ENCODE assay signal across 16 cellular contexts in the genomic region with DNA sequence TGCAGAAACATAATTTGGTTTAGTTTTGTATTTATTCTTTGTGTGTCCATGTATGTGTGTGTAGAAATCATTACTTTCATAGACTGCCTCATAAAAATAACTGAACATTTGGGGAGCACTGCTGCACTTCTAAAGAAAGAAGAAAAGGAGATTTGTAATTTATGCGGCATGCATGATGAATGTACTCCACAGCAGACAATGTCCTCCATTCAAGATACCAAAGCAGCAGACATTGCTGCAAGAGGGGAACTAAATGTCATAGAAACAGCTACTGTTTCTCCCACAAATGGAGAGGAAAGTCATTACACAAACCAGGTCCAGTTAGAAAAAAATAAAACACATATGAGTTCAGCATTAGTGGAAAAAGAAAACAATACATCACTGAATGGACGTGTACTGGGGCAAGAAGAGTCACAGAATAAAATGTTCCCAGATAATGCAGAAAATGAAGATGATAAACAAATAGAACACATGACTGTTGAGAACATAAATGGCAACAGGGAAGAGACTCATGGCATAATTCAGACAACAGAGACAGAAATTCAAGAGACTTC. TPM values are rescaled to one million over a fixed set of nuclear protein-coding genes. Genes with fewer than 3 reads are reported as not detected.
DNase-seq lines count a peak whose midpoint lies in the region; ATAC-seq and TF ChIP-seq lines count a peak whose summit lies in the region.
"Had no signal": no experiment of that assay in that cellular context is flagged by ENCODE, and none has a peak within 500 bp of the region (broad histone marks: within the 10 kb centered on the region; RNA-seq: fewer than 3 reads in every experiment).

No MANE protein-coding gene starts in this region.

- H3K4me1 Mint-ChIP-seq in activated CD4-positive, alpha-beta T cell treated with anti-CD3 and anti-CD28 coated beads, Interleukin-2, amount 10 ng/mL, durations not matched to agents 24 days and 14 days = peaks cover 76% of the 10 kb centered on the region
- H3K4me1 Mint-ChIP-seq in T-cell = peaks cover 17 to 68% (median 61%) of the 10 kb centered on the region in 3 donors

- POLR2A ChIA-PET in T-cell (lab: Charles Lee) = no interaction called here
- POLR2A ChIA-PET in HEK293T (lab: Yijun Ruan, JAX) = no interaction called here

- intact Hi-C loops in activated CD4-positive, alpha-beta T cell treated with anti-CD3 and anti-CD28 coated beads, Interleukin-2, amount 10 ng/mL, durations not matched to agents 24 days and 14 days (cut with micrococcal nuclease) = loop anchor here (10.0 kb wide), 1 partner anchor 309 kb away; no protein-coding TSS in a partner anchor

- peaks cover 9% of the 10 kb centered on the region for H3K9me3 Mint-ChIP-seq in activated CD4-positive, alpha-beta T cell treated with anti-CD3 and anti-CD28 coated beads, Interleukin-2, amount 10 ng/mL, durations not matched to agents 24 days and 14 days
- H3K9me3 Mint-ChIP-seq in T-cell = peaks cover 0 to 3% (median 0%) of the 10 kb centered on the region in 3 donors

- DNase-seq in activated CD4-positive, alpha-beta T cell treated with anti-CD3 and anti-CD28 coated beads, Interleukin-2, amount 10 ng/mL, durations not matched to agents 24 days and 14 days = no peak
- no peak for DNase-seq in activated CD4-positive, alpha-beta T cell treated with anti-CD3 and anti-CD28 coated beads, Interleukin-2, amount 50 U/mL, for 48 hours
- DNase-seq in T-cell = no peak
- peak; percentile 53 for DNase-seq in epithelial cell of esophagus (ENCODE audit: low read depth)
- DNase-seq in pons (ENCODE audit: low spot score) = peak; percentile 95
- no peak for DNase-seq in HEK293T (ENCODE audit: extremely low spot score)
- DNase-seq in cortex of kidney (lab: John Stamatoyannopoulos, UW) = no peak
- DNase-seq: activated CD4-positive, alpha-beta T cell treated with anti-CD3 and anti-CD28 coated beads for 4 hours; H7; NCI-H1092; NCI-H774; small intestine; upper lobe of left lung had no signal

- ATAC-seq in T-cell (replicated peaks in 1 of 4) = no peak
- no peak for ATAC-seq in GM18498 (IDR thresholded peaks at IDR 0.05; ENCODE audit: unreplicated experiment)

- no peak overlapping the region for H3K4me3 ChIP-seq in epithelial cell of esophagus (ENCODE audit: low read length)
- H3K4me3 ChIP-seq: SJSA1 had no signal

- H3K36me3 Mint-ChIP-seq in activated CD4-positive, alpha-beta T cell treated with anti-CD3 and anti-CD28 coated beads, Interleukin-2, amount 10 ng/mL, durations not matched to agents 24 days and 14 days (ENCODE audit: low read depth) = peaks cover 8% of the 10 kb centered on the region
- H3K36me3 Mint-ChIP-seq in T-cell = no peaks in the 10 kb centered on the region

- H3K27ac Mint-ChIP-seq in activated CD4-positive, alpha-beta T cell treated with anti-CD3 and anti-CD28 coated beads, Interleukin-2, amount 10 ng/mL, durations not matched to agents 24 days and 14 days = peak overlapping the region; percentile 78
- peak overlapping the region; percentile 80 to 94 for H3K27ac Mint-ChIP-seq in T-cell
- H3K27ac Mint-ChIP-seq: progenitor cell of endocrine pancreas had no signal

- TF ChIP-seq CTCF in epithelial cell of esophagus (IDR thresholded peaks at IDR 0.05; ENCODE audit: insufficient read depth, low read depth, low read length, missing control alignments) = no peak

- CTCF ChIA-PET in T-cell (lab: Charles Lee) (no interaction called here), HEK293T (lab: Yijun Ruan, JAX) (no interaction called here)

- no peaks in the 10 kb centered on the region for H3K27me3 Mint-ChIP-seq in activated CD4-positive, alpha-beta T cell treated with anti-CD3 and anti-CD28 coated beads, Interleukin-2, amount 10 ng/mL, durations not matched to agents 24 days and 14 days
- no peaks in the 10 kb centered on the region for H3K27me3 Mint-ChIP-seq in T-cell
- H3K27me3 Mint-ChIP-seq: progenitor cell of endocrine pancreas had no signal

- no peak overlapping the region for H3K4me3 Mint-ChIP-seq in activated CD4-positive, alpha-beta T cell treated with anti-CD3 and anti-CD28 coated beads, Interleukin-2, amount 10 ng/mL, durations not matched to agents 24 days and 14 days
- H3K4me3 Mint-ChIP-seq in T-cell = peak overlapping the region in 2 of 3 donors; percentile 29 to 71

TF ChIP-seq in HEK293T, 16 proteins besides CTCF, POLR2A, EP300 and RAD21:
- no peak for TF ChIP-seq FOXK2 (IDR thresholded peaks at IDR 0.05)
- no peak for TF ChIP-seq LEF1 (IDR thresholded peaks at IDR 0.05; ENCODE audit: borderline replicate concordance)
- no peak for TF ChIP-seq BHLHE40 (IDR thresholded peaks at IDR 0.05; ENCODE audit: borderline replicate concordance)
- TF ChIP-seq FOXM1 (IDR thresholded peaks at IDR 0.05; ENCODE audit: borderline replicate concordance) = no peak
- no peak for TF ChIP-seq FOXA1 (IDR thresholded peaks at IDR 0.05)
- no peak for TF ChIP-seq SUZ12 (IDR thresholded peaks at IDR 0.05)

RNA-seq across cellular contexts. Expression of a gene that starts 2.6 kb away (rescaled TPM):
- 0.49 and 0.95 TPM in 2 replicates for total RNA-seq in activated CD4-positive, alpha-beta T cell treated with anti-CD3 and anti-CD28 coated beads, Interleukin-2, amount 10 ng/mL, durations not matched to agents 24 days and 14 days
- total RNA-seq in T-cell = 1 to 10 TPM in 4 of 5 donors, under 1 TPM in 1; 0.79 to 7.9 (median 2.5) TPM
- total RNA-seq: H7, SJSA1 had no signal

RNA-seq across cellular contexts. Expression of a gene that starts 39.7 kb away (rescaled TPM):
- 45.3 and 45.4 TPM in 2 replicates for total RNA-seq in activated CD4-positive, alpha-beta T cell treated with anti-CD3 and anti-CD28 coated beads, Interleukin-2, amount 10 ng/mL, durations not matched to agents 24 days and 14 days
- total RNA-seq in T-cell = 10 to 100 TPM; 41.2 to 94.3 (median 61.0) TPM

Comparison
In these comparisons a context has a peak if more than half of its experiments do, and no peak if none do; other contexts are left out.
1. DNase-seq: peak in epithelial cell of esophagus (single experiment) and pons (single experiment); none in activated CD4-positive, alpha-beta T cell treated with anti-CD3 and anti-CD28 coated beads, Interleukin-2, amount 10 ng/mL, durations not matched to agents 24 days and 14 days (single experiment), activated CD4-positive, alpha-beta T cell treated with anti-CD3 and anti-CD28 coated beads, Interleukin-2, amount 50 U/mL, for 48 hours (0 of 2), T-cell (0 of 34), HEK293T (single experiment) and cortex of kidney (single experiment).